ENCODE assay signal across 15 cellular contexts in the genomic region with DNA sequence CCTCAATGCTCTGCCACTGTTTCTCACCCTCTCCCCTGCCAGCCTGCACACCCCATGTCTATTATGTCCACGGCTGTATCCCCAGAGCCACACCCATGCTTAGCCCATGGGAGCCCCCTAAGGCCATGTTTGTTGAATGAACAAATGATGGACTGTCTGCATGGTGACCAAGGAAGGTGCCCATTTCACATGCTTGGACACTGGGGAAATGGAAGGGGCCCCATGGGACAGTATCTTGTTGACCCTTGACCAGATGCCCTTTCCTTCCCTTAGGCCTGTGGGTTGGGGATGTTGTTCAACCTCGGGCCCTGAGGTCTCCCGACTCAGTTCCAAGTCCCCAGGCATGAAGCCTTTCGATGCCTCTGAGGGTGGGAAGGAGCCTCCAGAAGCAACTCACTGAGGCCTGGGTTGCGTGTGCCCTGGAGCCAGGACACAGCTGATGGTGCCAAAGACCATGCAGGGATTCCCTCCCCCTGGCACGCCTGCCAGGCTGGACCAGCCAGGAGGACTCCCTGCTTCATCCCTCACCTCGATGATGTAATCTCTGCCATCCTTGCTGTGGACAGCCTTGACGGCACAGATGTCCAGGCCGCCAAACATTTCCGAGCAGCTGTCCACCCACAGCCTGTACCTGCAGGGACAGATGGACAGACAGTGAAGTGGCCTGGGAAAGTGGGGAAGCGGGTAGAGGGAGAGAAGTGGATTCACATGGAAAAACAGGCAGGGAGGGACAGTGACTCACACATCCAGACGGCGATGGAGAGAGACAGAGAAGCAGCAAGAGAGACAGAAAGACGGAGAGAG. TPM values are rescaled to one million over a fixed set of nuclear protein-coding genes. Genes with fewer than 3 reads are reported as not detected.
DNase-seq lines count a peak whose midpoint lies in the region; ATAC-seq, FAIRE-seq and TF ChIP-seq lines count a peak whose summit lies in the region.
"Had no signal": no experiment of that assay in that cellular context is flagged by ENCODE, and none has a peak within 500 bp of the region (broad histone marks: within the 10 kb centered on the region; RNA-seq: fewer than 3 reads in every experiment).

No MANE protein-coding gene starts in this region.

- H3F3A ChIP-seq in GM23248 (ENCODE audit: insufficient read depth) = peaks cover 10% of the 10 kb centered on the region; the same call in 1 of the 2 replicates

- no peaks in the 10 kb centered on the region for H3K36me3 ChIP-seq in GM23248 (ENCODE audit: low read depth)
- no peaks in the 10 kb centered on the region for H3K36me3 ChIP-seq in body of pancreas (replicated peaks in 1 of 2; ENCODE audit: insufficient read depth in 1 of 2, low read depth in 2 of 2)
- H3K36me3 ChIP-seq in HepG2 (replicated peaks in 1 of 2; ENCODE audit: control insufficient read depth in 1 of 2, insufficient read depth in 2 of 2, low read length in 2 of 2) = no peaks in the 10 kb centered on the region
- H3K36me3 ChIP-seq in spleen = no peaks in the 10 kb centered on the region
- H3K36me3 ChIP-seq: neutrophil had no signal

- in situ Hi-C loops in GM23248 (cut with MboI) = no loop called here
- in situ Hi-C loops in HepG2 (cut with HindIII; ENCODE audit: extremely low pct_ligation_motif_present, low pct_unique_long_range_greater_than_20kb) = loop anchor here (25.0 kb wide), 1 partner anchor 679 kb away; no protein-coding TSS in a partner anchor

- DNase-seq in GM23248 (peak; percentile 85), body of pancreas (peak in 1 of 4 donors; percentile 8), HepG2 (ENCODE audit: low spot score) (no peak), spleen (no peak), NCI-H2196 treated with DMSO at 0.1 percent for 48 hours (lab: John Stamatoyannopoulos, UW; ENCODE audit: unreplicated experiment) (no peak), DMS114 treated with DMSO at 0.1 percent for 48 hours (lab: John Stamatoyannopoulos, UW; ENCODE audit: unreplicated experiment) (no peak), NCI-H446 (lab: John Stamatoyannopoulos, UW) (no peak)
- no peak for DNase-seq in activated CD4-positive, alpha-beta T cell treated with anti-CD3 and anti-CD28 coated beads, Interleukin-2, amount 50 U/mL, for 1 hour
- DNase-seq: activated T-cell treated with anti-CD3 and anti-CD28 coated beads, Interleukin-2, amount 50 U/mL, for 1 hour; cerebellar nuclear complex; COR-L47; NCI-H1436 had no signal

- H3K9ac ChIP-seq in GM23248 (peak overlapping the region; percentile 68), HepG2 (ENCODE audit: insufficient read depth, low read depth, low read length) (peak overlapping the region; percentile 76)

- BruUV-seq in HepG2 (replicated peaks; lab: Mats Ljungman, UMichigan) = no TSS peak

- TF ChIP-seq POLR2A in body of pancreas (IDR thresholded peaks at IDR 0.05) (no peak), HepG2 (IDR thresholded peaks at IDR 0.05; ENCODE audit: insufficient read depth in 1 of 2, low read depth in 2 of 2, low read length in 2 of 2) (0 out of 4 replicates have a peak, but pooled peaks of 1 of the 2 experiments have one; percentile 25), spleen (IDR thresholded peaks at IDR 0.05) (no peak)

- no peak for ATAC-seq in body of pancreas
- ATAC-seq in HepG2 = no peak
- ATAC-seq: Panc1 had no signal

- H4K20me1 ChIP-seq in GM23248 (ENCODE audit: insufficient read depth) = no peaks in the 10 kb centered on the region
- no peaks in the 10 kb centered on the region for H4K20me1 ChIP-seq in HepG2 (ENCODE audit: insufficient read depth, low read length)

- no peak for TF ChIP-seq EP300 in HepG2 (IDR thresholded peaks at IDR 0.05; ENCODE audit: low read depth in 2 of 2, low read length in 2 of 2)
- no peak for TF ChIP-seq EP300 in HepG2 (CRISPR knock-in tag; IDR thresholded peaks at IDR 0.05; ENCODE audit: borderline replicate concordance)

- no peaks in the 10 kb centered on the region for H3K27me3 ChIP-seq in GM23248 (replicated peaks; ENCODE audit: insufficient read depth)
- no peaks in the 10 kb centered on the region for H3K27me3 ChIP-seq in body of pancreas
- H3K27me3 ChIP-seq in HepG2 (ENCODE audit: control insufficient read depth in 1 of 2, insufficient read depth in 2 of 2, low read length in 2 of 2) = no peaks in the 10 kb centered on the region
- peaks cover 0 to 24% (median 0%) of the 10 kb centered on the region in 7 donors for H3K27me3 ChIP-seq in spleen (replicated peaks in 1 of 7)
- H3K27me3 ChIP-seq: neutrophil had no signal

- TF ChIP-seq CTCF in body of pancreas (IDR thresholded peaks at IDR 0.05) (no peak), HepG2 (CRISPR knock-in tag; IDR thresholded peaks at IDR 0.05) (no peak), spleen (IDR thresholded peaks at IDR 0.05 in 8 of 11, conservative IDR thresholded peaks at IDR 0.05 in 3 of 11) (no peak)

- peak overlapping the region; percentile 39 for H2AFZ ChIP-seq in GM23248
- peak overlapping the region; percentile 12 for H2AFZ ChIP-seq in HepG2 (ENCODE audit: low read length)

- no peak for TF ChIP-seq RAD21 in HepG2 (CRISPR knock-in tag; IDR thresholded peaks at IDR 0.05)

- no peaks in the 10 kb centered on the region for H3K9me3 ChIP-seq in GM23248 (ENCODE audit: low read depth)
- H3K9me3 ChIP-seq in body of pancreas = no peaks in the 10 kb centered on the region
- no peaks in the 10 kb centered on the region for H3K9me3 ChIP-seq in HepG2 (ENCODE audit: low read length)
- no peaks in the 10 kb centered on the region for H3K9me3 ChIP-seq in spleen
- H3K9me3 ChIP-seq: neutrophil had no signal

- H3K4me3 ChIP-seq in GM23248 (no peak overlapping the region), body of pancreas (no peak overlapping the region), HepG2 (replicated peaks in 1 of 3; ENCODE audit: insufficient read depth in 1 of 3, low read depth in 2 of 3, low read length in 3 of 3) (peak overlapping the region; percentile 31 to 72 (median 40); a peak in 4 of 6 replicates), spleen (no peak overlapping the region)

- intact Hi-C loops in body of pancreas (cut with DNase I) = loop anchor here (10.0 kb wide), 1 partner anchor 271 kb away; the partner anchor contains the start of gene TIMP3
- intact Hi-C loops in HepG2 (cut with micrococcal nuclease; ENCODE audit: unreplicated experiment) = loop anchor here (2.0 to 10.0 kb wide), 2 partner anchors 83 to 451 kb away; no protein-coding TSS in a partner anchor
- intact Hi-C loops in spleen (cut with DNase I; ENCODE audit: low total_unique reads) = no loop called here

- H3K79me2 ChIP-seq in GM23248 (ENCODE audit: insufficient read depth) = no peaks in the 10 kb centered on the region
- no peaks in the 10 kb centered on the region for H3K79me2 ChIP-seq in HepG2 (ENCODE audit: insufficient read depth, low read length)

- FAIRE-seq in HepG2 (lab: Jason Lieb, UNC) = no peak
- FAIRE-seq: GM18507 had no signal

- POLR2A ChIA-PET in HepG2 (lab: Yijun Ruan, JAX) = interaction anchor here (0.7 to 8.1 kb wide), 29 partner anchors 9 to 277 kb away, joined by 3 to 145 read pairs (median 10); partner anchors contain the start of gene TIMP3

- peak overlapping the region; percentile 36 for H3K4me2 ChIP-seq in GM23248 (ENCODE audit: unreplicated experiment)
- H3K4me2 ChIP-seq in HepG2 (ENCODE audit: low read depth, low read length) = peak overlapping the region; percentile 96

- peaks cover 46% of the 10 kb centered on the region for H3K4me1 ChIP-seq in GM23248 (ENCODE audit: insufficient read depth)
- peaks cover 21% of the 10 kb centered on the region for H3K4me1 ChIP-seq in body of pancreas
- H3K4me1 ChIP-seq in HepG2 (ENCODE audit: insufficient read depth, low read length) = peaks cover 90% of the 10 kb centered on the region
- peaks cover 5 to 59% (median 24%) of the 10 kb centered on the region in 6 donors for H3K4me1 ChIP-seq in spleen

- WGBS in GM23248 (ENCODE audit: low coverage in 1 of 2, low lambda C conversion rate in 2 of 2, missing lambda C conversion rate in 2 of 2), 2 experiments = 35 to 36% methylated on average over 14 of the region's 14 CpGs
- 55 to 58% methylated on average over 9 to 14 of the region's 14 CpGs for WGBS in body of pancreas, 2 donors
- 20% methylated on average over 11 of the region's 14 CpGs for WGBS in HepG2 (ENCODE audit: low lambda C conversion rate)
- 83 to 89% (median 84%) methylated on average over 9 to 14 of the region's 14 CpGs for WGBS in spleen, 5 donors

- H3K27ac ChIP-seq in GM23248 (peak overlapping the region; percentile 80), body of pancreas (peak overlapping the region in 3 of 4 donors; percentile 8 to 70 (median 51)), HepG2 (ENCODE audit: extremely low read length, insufficient read depth, low read length) (peak overlapping the region; percentile 78), spleen (peak overlapping the region in 6 of 8 donors; percentile 67 to 90 (median 80))
- H3K27ac ChIP-seq: neutrophil had no signal

- H3K9me2 ChIP-seq in GM23248 (ENCODE audit: insufficient read depth) = no peaks in the 10 kb centered on the region

- CTCF ChIA-PET in HepG2 (lab: Yijun Ruan, JAX; ENCODE audit: low intra/inter-chr PET ratio, low total read pairs) = no interaction called here

RNA-seq across cellular contexts. Expression of gene FBXO7, which starts 58.9 kb away (rescaled TPM):
- 82.3 and 89.2 TPM in 2 replicates for total RNA-seq in GM23248 (2014; rRNA removed; shearing (Covaris generic))
- polyA plus RNA-seq in GM23248 (2016; fragmentation: Nextera tagmentation; extraction: Ambion mirVana) (93.3 and 94.2 TPM in 2 replicates), HepG2 (2011; rRNA removed) (157 and 172 TPM in 2 replicates), spleen (10 to 100 TPM; 55.9 to 86.9 (median 61.8) TPM)
- total RNA-seq in body of pancreas (10 to 100 TPM; 54.2 to 56.7 TPM), HepG2 (2016; rRNA removed; fragmentation: Illumina TruSeq; extraction: Trizol) (105 and 118 TPM in 2 replicates), spleen (100 to 1,000 TPM in 5 of 7 donors, 10 to 100 TPM in 2; 77.1 to 151 (median 115) TPM)
- 110 and 111 TPM in 2 replicates for total RNA-seq in HepG2 (2016; cell fraction: cytosol; rRNA removed; fragmentation: Illumina TruSeq; extraction: Trizol; ENCODE audit: low read depth)
- total RNA-seq in HepG2 (2016; cell fraction: insoluble cytoplasmic fraction; rRNA removed; fragmentation: Illumina TruSeq; extraction: Trizol) = 100 and 116 TPM in 2 replicates
- 161 and 169 TPM in 2 replicates for total RNA-seq in HepG2 (2016; cell fraction: membrane; rRNA removed; fragmentation: Illumina TruSeq; extraction: Trizol)
- 64.6 and 67.3 TPM in 2 replicates for total RNA-seq in HepG2 (2016; cell fraction: nucleus; rRNA removed; fragmentation: Illumina TruSeq; extraction: Trizol)
- polyA plus RNA-seq in HepG2 (2011; cell fraction: cytosol; rRNA removed) = 129 and 182 TPM in 2 replicates
- polyA plus RNA-seq in HepG2 (2011; cell fraction: nucleus; rRNA removed) = 62.2 and 72.8 TPM in 2 replicates
- 96.5 and 134 TPM in 2 replicates for polyA plus RNA-seq in HepG2 (2012)
- 147 and 160 TPM in 2 replicates for polyA plus RNA-seq in HepG2 (2016; cell fraction: cytosol; fragmentation: Illumina TruSeq; extraction: Trizol; ENCODE audit: low read depth)
- 167 and 172 TPM in 2 replicates for polyA plus RNA-seq in HepG2 (2016; cell fraction: insoluble cytoplasmic fraction; fragmentation: Illumina TruSeq; extraction: Trizol; ENCODE audit: low read depth)
- polyA plus RNA-seq in HepG2 (2016; cell fraction: membrane; fragmentation: Illumina TruSeq; extraction: Trizol; ENCODE audit: low read depth) = 197 and 199 TPM in 2 replicates
- polyA plus RNA-seq in HepG2 (2016; cell fraction: nucleus; fragmentation: Illumina TruSeq; extraction: Trizol; ENCODE audit: insufficient read depth, low read depth) = 96.5 and 96.9 TPM in 2 replicates
- polyA minus RNA-seq in HepG2 (2011; rRNA and poly(A)+ RNA removed; ENCODE audit: low replicate concordance) = 151 and 179 TPM in 2 replicates
- 79.0 and 88.0 TPM in 2 replicates for polyA minus RNA-seq in HepG2 (2011; cell fraction: cytosol; rRNA and poly(A)+ RNA removed)
- polyA minus RNA-seq in HepG2 (2011; cell fraction: nucleus; rRNA and poly(A)+ RNA removed) = 78.5 and 95.4 TPM in 2 replicates

Comparison
In these comparisons a context has a peak if more than half of its experiments do, and no peak if none do; other contexts are left out.
1. H3K4me3 ChIP-seq: peak in HepG2 (3 of 3); none in GM23248 (single experiment), body of pancreas (0 of 2) and spleen (0 of 8).
2. Peak in every context shown above with its lines, with median percentiles within 50 percentile points of each other: H3K27ac ChIP-seq.